ENCODE assay signal across 7 cellular contexts in the genomic region with DNA sequence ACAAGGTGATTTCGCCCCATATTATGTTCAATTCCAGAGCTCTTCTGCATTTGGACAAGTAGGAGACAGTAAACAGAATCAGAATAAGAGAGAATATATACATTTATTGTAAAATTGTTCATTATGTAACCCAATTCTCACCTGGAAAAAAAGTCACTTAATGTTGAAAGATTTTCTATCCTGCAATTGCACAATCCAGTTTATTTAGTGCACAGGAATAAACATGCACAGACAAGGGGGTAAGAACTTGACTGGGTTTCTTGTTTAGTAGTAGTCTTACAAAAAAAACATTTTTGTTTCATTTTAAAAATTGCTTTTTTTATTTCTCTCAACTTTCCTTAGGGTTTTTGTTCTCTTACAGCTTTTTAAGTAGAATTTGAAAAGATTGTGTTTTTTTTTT.
"Had no signal": no experiment of that assay in that cellular context is flagged by ENCODE, and none has a peak within 500 bp of the region (broad histone marks: within the 10 kb centered on the region; RNA-seq: fewer than 3 reads in every experiment).

No MANE protein-coding gene starts in this region.

- H3K27ac ChIP-seq: HL-60 had no signal

- FAIRE-seq: H1, H54 had no signal

- DNase-seq: H9, HCEC 1CT, KG1 had no signal

- H3K4me3 ChIP-seq: GM23338 had no signal
